8 cellular contexts compared by ENCODE assay signal in the genomic region with DNA sequence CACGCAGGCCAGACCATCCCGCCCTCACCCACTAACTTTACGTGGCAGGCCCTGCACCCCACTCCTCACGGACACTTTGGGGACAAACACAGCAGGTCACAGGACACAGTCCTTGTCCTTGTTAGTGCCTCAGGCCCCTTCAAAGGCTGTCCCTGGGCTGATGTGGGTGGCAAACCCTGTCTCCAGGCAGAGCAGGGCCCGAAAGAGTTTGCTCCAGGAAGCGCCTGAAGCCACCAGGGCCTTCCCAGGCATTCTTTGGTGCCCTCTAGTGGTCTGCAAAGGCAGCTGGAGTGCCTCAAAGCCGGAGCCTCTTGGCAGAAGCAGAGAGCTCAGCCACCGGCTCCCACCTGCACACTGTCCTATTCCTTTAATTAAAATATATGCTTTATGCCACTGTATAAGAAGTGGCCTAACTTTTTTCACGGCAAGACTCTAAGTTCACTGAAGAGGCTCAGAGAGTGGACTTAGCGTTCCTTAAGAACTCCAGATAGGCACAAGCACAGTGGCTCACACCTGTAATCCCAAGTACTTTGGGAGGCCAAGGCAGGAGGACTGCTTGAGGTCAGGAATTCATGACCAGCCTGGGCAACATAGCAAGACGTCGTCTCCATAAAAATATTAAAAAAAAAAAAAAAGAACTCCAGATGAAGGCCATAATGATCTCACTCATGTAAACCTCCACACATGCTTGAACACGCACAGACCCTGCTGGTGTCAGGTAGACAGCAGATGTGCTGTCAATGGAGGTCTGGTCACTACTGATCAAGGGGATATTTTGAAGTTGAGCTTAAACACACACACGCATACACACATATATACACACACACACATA. TPM values are rescaled to one million over a fixed set of nuclear protein-coding genes. Genes with fewer than 3 reads are reported as not detected.
DNase-seq lines count a peak whose midpoint lies in the region; ATAC-seq and TF ChIP-seq lines count a peak whose summit lies in the region.

No MANE protein-coding gene starts in this region.

- ATAC-seq in lung (ENCODE audit: insufficient read depth, low FRiP score), result peak; percentile 87
- no peak for ATAC-seq in GM19023 (IDR thresholded peaks at IDR 0.05; ENCODE audit: unreplicated experiment)

- H3K9me3 Mint-ChIP-seq in activated CD4-positive, alpha-beta memory T cell treated with anti-CD3 and anti-CD28 coated beads for 36 hours, result no peaks in the 10 kb centered on the region

- intact Hi-C loops in activated CD4-positive, alpha-beta memory T cell treated with anti-CD3 and anti-CD28 coated beads for 36 hours (cut with micrococcal nuclease), result loop anchor here (1.0 kb wide), 2 partner anchors 139 to 169 kb away; no protein-coding TSS in a partner anchor

- H3K4me3 ChIP-seq in AG10803 (ENCODE audit: low read length) (no peak overlapping the region), duodenal mucosa (ENCODE audit: low read depth in 1 of 2, low read length in 2 of 2) (no peak overlapping the region), lung (no peak overlapping the region)

- peaks cover 30 to 54% of the 10 kb centered on the region in 2 donors for H3K36me3 ChIP-seq in duodenal mucosa (ENCODE audit: control insufficient read depth in 1 of 2, insufficient read depth in 2 of 2, low read length in 2 of 2)
- peaks cover 1 to 32% of the 10 kb centered on the region in 2 donors for H3K36me3 ChIP-seq in lung (ENCODE audit: control insufficient read depth in 2 of 2, insufficient read depth in 2 of 2, low read length in 2 of 2)

- peaks cover 14% of the 10 kb centered on the region for H3K36me3 Mint-ChIP-seq in activated CD4-positive, alpha-beta memory T cell treated with anti-CD3 and anti-CD28 coated beads for 36 hours

- H3K9ac ChIP-seq in duodenal mucosa (ENCODE audit: low read depth in 1 of 2, low read length in 2 of 2), result peak overlapping the region; percentile 5 to 35

- peaks cover 21% of the 10 kb centered on the region for H3K4me1 Mint-ChIP-seq in activated CD4-positive, alpha-beta memory T cell treated with anti-CD3 and anti-CD28 coated beads for 36 hours (ENCODE audit: low read depth)

- H3K27ac ChIP-seq in duodenal mucosa (ENCODE audit: low read depth, low read length) (no peak overlapping the region), lung (ENCODE audit: low read depth in 1 of 2, low read length in 1 of 2) (peak overlapping the region in 1 of 2 donors; percentile 84)

- no peaks in the 10 kb centered on the region for H3K27me3 Mint-ChIP-seq in activated CD4-positive, alpha-beta memory T cell treated with anti-CD3 and anti-CD28 coated beads for 36 hours

- WGBS in lung, 2 donors, result 40 to 50% methylated on average over 14 of the region's 14 CpGs

- peak overlapping the region; percentile 57 for H3K27ac Mint-ChIP-seq in activated CD4-positive, alpha-beta memory T cell treated with anti-CD3 and anti-CD28 coated beads for 36 hours

- no peak overlapping the region for H3K4me3 Mint-ChIP-seq in activated CD4-positive, alpha-beta memory T cell treated with anti-CD3 and anti-CD28 coated beads for 36 hours

- TF ChIP-seq CTCF in AG10803 (conservative IDR thresholded peaks at IDR 0.05; ENCODE audit: low read length) (peak; percentile 98), lung (IDR thresholded peaks at IDR 0.05; ENCODE audit: control extremely low read depth, extremely low read depth) (peak; percentile 95)

- peaks cover 10 to 20% of the 10 kb centered on the region in 2 donors for H3K4me1 ChIP-seq in duodenal mucosa (ENCODE audit: control insufficient read depth in 1 of 2, insufficient read depth in 2 of 2, low read length in 2 of 2)
- peaks cover 0 to 15% of the 10 kb centered on the region in 2 donors for H3K4me1 ChIP-seq in lung (ENCODE audit: control insufficient read depth in 2 of 2, insufficient read depth in 2 of 2, low read length in 2 of 2)

- DNase-seq in AG10803 (ENCODE audit: low read depth) (peak; percentile 86), GOT3 (lab: John Stamatoyannopoulos, UW) (peak; percentile 57), NCI-H69 (lab: John Stamatoyannopoulos, UW) (peak; percentile 85), lung (ENCODE audit: low spot score) (peak; percentile 86)
- DNase-seq in activated CD4-positive, alpha-beta memory T cell treated with anti-CD3 and anti-CD28 coated beads for 36 hours, result peak; percentile 88
- peak; percentile 57 to 76 (median 74) for DNase-seq in stimulated activated CD4-positive, alpha-beta T cell treated with anti-CD3 and anti-CD28 coated beads, TNF-alpha, amount 100 ng/mL, for 1 hour (ENCODE audit: low read depth in 3 of 3, low spot score in 1 of 3)

- POLR2A ChIA-PET in activated CD4-positive, alpha-beta memory T cell treated with anti-CD3 and anti-CD28 coated beads for 36 hours (lab: Charles Lee), result interaction anchor here (0.5 to 1.2 kb wide), 6 partner anchors 83 to 192 kb away, joined by 3 to 6 read pairs (median 3); a partner anchor contains a TSS

- H3K9me3 ChIP-seq in duodenal mucosa (ENCODE audit: control insufficient read depth in 1 of 2, low read length in 2 of 2), result no peaks in the 10 kb centered on the region
- no peaks in the 10 kb centered on the region for H3K9me3 ChIP-seq in lung (ENCODE audit: control insufficient read depth in 2 of 2, insufficient read depth in 1 of 2, low read length in 1 of 2)

- H3K27me3 ChIP-seq in duodenal mucosa (ENCODE audit: control insufficient read depth in 1 of 2, insufficient read depth in 2 of 2, low read length in 2 of 2) (no peaks in the 10 kb centered on the region), lung (ENCODE audit: control insufficient read depth, insufficient read depth) (no peaks in the 10 kb centered on the region)

- CTCF ChIA-PET in activated CD4-positive, alpha-beta memory T cell treated with anti-CD3 and anti-CD28 coated beads for 36 hours (lab: Charles Lee), result interaction anchor here (0.6 to 5.1 kb wide), 59 partner anchors 10 to 278 kb away, joined by 3 to 142 read pairs (median 4); a partner anchor contains a TSS

RNA-seq across cellular contexts. Expression of a gene that starts 11.1 kb away (rescaled TPM):
- 10 to 100 TPM; 94.3 to 97.0 TPM for total RNA-seq in activated CD4-positive, alpha-beta memory T cell treated with anti-CD3 and anti-CD28 coated beads for 36 hours
- total RNA-seq in lung, result 10 to 100 TPM; 26.8 to 72.0 TPM
- 10 to 100 TPM; 85.8 to 92.2 TPM for polyA plus RNA-seq in lung

RNA-seq across cellular contexts. Expression of a gene that starts 36.5 kb away (rescaled TPM):
- 10 to 100 TPM; 15.2 to 15.9 TPM for total RNA-seq in activated CD4-positive, alpha-beta memory T cell treated with anti-CD3 and anti-CD28 coated beads for 36 hours
- total RNA-seq in lung, result 10 to 100 TPM; 10.8 to 18.0 TPM
- 1 to 10 TPM; 3.9 to 4.8 TPM for polyA plus RNA-seq in lung

RNA-seq across cellular contexts. Expression of a gene that starts 58.6 kb away (rescaled TPM):
- 100 to 1,000 TPM; 314 to 321 TPM for total RNA-seq in activated CD4-positive, alpha-beta memory T cell treated with anti-CD3 and anti-CD28 coated beads for 36 hours
- 100 to 1,000 TPM; 123 to 221 TPM for total RNA-seq in lung
- 100 to 1,000 TPM; 171 to 176 TPM for polyA plus RNA-seq in lung
